ENCODE assay signal across 17 cellular contexts in genomic region chr11:119046489-119046888, GRCh38. TPM values are rescaled to one million over a fixed set of nuclear protein-coding genes. Genes with fewer than 3 reads are reported as not detected.
A peak's percentile ranks its signal among the peaks of the same experiment; 100 is the strongest.
DNase-seq lines count a peak whose midpoint lies in the region; ATAC-seq lines count a peak whose summit lies in the region.
"Had no signal": no experiment of that assay in that cellular context is flagged by ENCODE, and none has a peak within 500 bp of the region (broad histone marks: within the 10 kb centered on the region; RNA-seq: fewer than 3 reads in every experiment).

No MANE protein-coding gene starts in this region.

- no peaks in the 10 kb centered on the region for H3K4me1 ChIP-seq in neuronal stem cell (ENCODE audit: control insufficient read depth in 2 of 2, insufficient read depth in 1 of 2, low read depth in 1 of 2, low read length in 2 of 2)
- H3K4me1 ChIP-seq: BLaER1 treated with 17β-estradiol and CSF1 and Interleukin-3, amounts not matched to agents 10 nM and 100 nM; HAP-1 had no signal

- no peak overlapping the region for H2AFZ ChIP-seq in neuronal stem cell (ENCODE audit: low read length)
- H2AFZ ChIP-seq: GM23248 had no signal

- no peak overlapping the region for H2AK5ac ChIP-seq in neuronal stem cell (ENCODE audit: low read depth, low read length)

- no peak overlapping the region for H3K9ac ChIP-seq in neuronal stem cell (ENCODE audit: low read depth, low read length, poor library complexity)
- H3K9ac ChIP-seq: BLaER1 treated with 17β-estradiol and CSF1 and Interleukin-3, amounts not matched to agents 10 nM and 100 nM; GM23248 had no signal

- H3K27ac ChIP-seq in neuronal stem cell (replicated peaks; ENCODE audit: low read length) = no peak overlapping the region
- H3K27ac ChIP-seq: BLaER1 treated with 17β-estradiol and CSF1 and Interleukin-3, amounts not matched to agents 10 nM and 100 nM; GM23248 had no signal

- peaks cover 7% of the 10 kb centered on the region for H3K36me3 Mint-ChIP-seq in T-helper 17 cell (ENCODE audit: low read depth)

- no peak overlapping the region for H3K4ac ChIP-seq in neuronal stem cell (ENCODE audit: low read length)

- H3K27me3 Mint-ChIP-seq in T-helper 17 cell = no peaks in the 10 kb centered on the region
- H3K27me3 Mint-ChIP-seq: B cell had no signal

- H2BK15ac ChIP-seq in neuronal stem cell (ENCODE audit: low read length) = no peak overlapping the region

- peaks cover 3% of the 10 kb centered on the region for H3K79me1 ChIP-seq in neuronal stem cell (ENCODE audit: low read depth, low read length)

- no peak overlapping the region for H2BK120ac ChIP-seq in neuronal stem cell (ENCODE audit: low read depth, low read length)

- H3K4me2 ChIP-seq in neuronal stem cell (ENCODE audit: insufficient read depth, low read length, poor library complexity, severe bottlenecking) = no peak overlapping the region
- H3K4me2 ChIP-seq: BLaER1 treated with 17β-estradiol and CSF1 and Interleukin-3, amounts not matched to agents 10 nM and 100 nM had no signal

- WGBS in neuronal stem cell (ENCODE audit: extremely low coverage in 2 of 2, insufficient read length in 2 of 2, insufficient replicate concordance in 1 of 2), 2 donors = no CpG with 5 or more reads among the region's 6 CpGs

- peak overlapping the region; percentile 29 for H3K27ac Mint-ChIP-seq in T-helper 17 cell
- H3K27ac Mint-ChIP-seq: B cell; CD8-positive, alpha-beta T cell had no signal

- no peaks in the 10 kb centered on the region for H3K9me3 ChIP-seq in T-helper 17 cell (ENCODE audit: control insufficient read depth, low read length, poor library complexity, severe bottlenecking)
- no peaks in the 10 kb centered on the region for H3K9me3 ChIP-seq in neuronal stem cell (replicated peaks in 1 of 2; ENCODE audit: control insufficient read depth in 2 of 2, insufficient read depth in 1 of 2, low read depth in 1 of 2, low read length in 2 of 2)
- H3K9me3 ChIP-seq: BLaER1 treated with 17β-estradiol and CSF1 and Interleukin-3, amounts not matched to agents 10 nM and 100 nM; HAP-1 had no signal

- peaks cover 3% of the 10 kb centered on the region for H3K4me1 Mint-ChIP-seq in T-helper 17 cell

- H3K4me3 Mint-ChIP-seq in T-helper 17 cell = no peak overlapping the region
- H3K4me3 Mint-ChIP-seq: B cell; CD8-positive, alpha-beta T cell had no signal

- no peak overlapping the region for H3K23ac ChIP-seq in neuronal stem cell (ENCODE audit: low read depth, low read length, poor library complexity)

- ATAC-seq in T-helper 17 cell (no peak), HG02759 (IDR thresholded peaks at IDR 0.05; ENCODE audit: unreplicated experiment) (no peak)
- ATAC-seq: CD8-positive, alpha-beta T cell; GM12878 had no signal

- no peak overlapping the region for H4K91ac ChIP-seq in neuronal stem cell (ENCODE audit: low read depth, low read length, poor library complexity)

- DNase-seq in 8988T = peak; percentile 9
- no peak for DNase-seq in T-helper 17 cell
- no peak for DNase-seq in neuronal stem cell (ENCODE audit: low spot score)
- no peak for DNase-seq in stimulated activated naive CD4-positive, alpha-beta T cell treated with Interleukin-2 at 50 U/mL for 16 hours (lab: John Stamatoyannopoulos, UW)
- no peak for DNase-seq in NCI-H2107 treated with DMSO at 0.1 percent for 48 hours (lab: John Stamatoyannopoulos, UW; ENCODE audit: unreplicated experiment)
- DNase-seq: Calu3; CD8-positive, alpha-beta T cell; DMS 273 treated with DMSO at 0.1 percent for 48 hours; DMS53; DND-41; EL; GM23248 had no signal

- H2BK12ac ChIP-seq in neuronal stem cell (ENCODE audit: low read length) = no peak overlapping the region

- peak overlapping the region; percentile 15 for H3K14ac ChIP-seq in neuronal stem cell (ENCODE audit: low read length)

- peak overlapping the region in 1 of 2 donors; percentile 19 for H3K4me3 ChIP-seq in neuronal stem cell (ENCODE audit: low read length in 2 of 2)
- H3K4me3 ChIP-seq: BLaER1 treated with 17β-estradiol and CSF1 and Interleukin-3, amounts not matched to agents 10 nM and 100 nM; GM12878; GM23248; HAP-1 had no signal

- H3K27me3 ChIP-seq in neuronal stem cell (ENCODE audit: control insufficient read depth in 3 of 3, insufficient read depth in 3 of 3, low read depth in 1 of 3, low read length in 3 of 3) = no peaks in the 10 kb centered on the region
- H3K27me3 ChIP-seq: BLaER1 treated with 17β-estradiol and CSF1 and Interleukin-3, amounts not matched to agents 10 nM and 100 nM had no signal

- H3K36me3 ChIP-seq in neuronal stem cell (replicated peaks in 1 of 2; ENCODE audit: control insufficient read depth in 2 of 2, insufficient read depth in 2 of 2, low read length in 2 of 2) = peaks cover 53 to 72% of the 10 kb centered on the region in 2 donors

- no peak overlapping the region for H4K8ac ChIP-seq in neuronal stem cell (ENCODE audit: low read depth, low read length)

- no peak overlapping the region for H3K18ac ChIP-seq in neuronal stem cell (ENCODE audit: low read length)

- H2BK5ac ChIP-seq in neuronal stem cell (ENCODE audit: low read length) = no peak overlapping the region

RNA-seq across cellular contexts. Expression of gene HYOU1, which starts 10.5 kb away (rescaled TPM):
- total RNA-seq in T-helper 17 cell = 100 to 1,000 TPM; 132 to 162 TPM
- 76.2 TPM for polyA plus RNA-seq in neuronal stem cell (2013, experiment 1 of 2)
- 79.0 TPM for polyA plus RNA-seq in neuronal stem cell (2013, experiment 2 of 2)

RNA-seq across cellular contexts. Expression of gene SLC37A4, which starts 15.8 kb away (rescaled TPM):
- 10 to 100 TPM in 1 of 2 donors, 1 to 10 TPM in 1; 9.0 to 11.0 TPM for total RNA-seq in T-helper 17 cell
- polyA plus RNA-seq in neuronal stem cell (2013, experiment 1 of 2) = 44.0 TPM
- 44.3 TPM for polyA plus RNA-seq in neuronal stem cell (2013, experiment 2 of 2)

RNA-seq across cellular contexts. Expression of gene VPS11, which starts 21.1 kb away (rescaled TPM):
- total RNA-seq in T-helper 17 cell = 10 to 100 TPM; 58.3 to 68.0 TPM
- polyA plus RNA-seq in neuronal stem cell (2013, experiment 1 of 2) = 12.6 TPM
- 11.2 TPM for polyA plus RNA-seq in neuronal stem cell (2013, experiment 2 of 2)

RNA-seq across cellular contexts. Expression of gene TRAPPC4, which starts 27.9 kb away (rescaled TPM):
- 10 to 100 TPM; 62.4 to 69.5 TPM for total RNA-seq in T-helper 17 cell
- polyA plus RNA-seq in neuronal stem cell (2013, experiment 1 of 2) = 72.1 TPM
- 74.9 TPM for polyA plus RNA-seq in neuronal stem cell (2013, experiment 2 of 2)

RNA-seq across cellular contexts. Expression of gene RPS25, which starts 28.3 kb away (rescaled TPM):
- 1,000 to 10,000 TPM; 2,323 to 2,414 TPM for total RNA-seq in T-helper 17 cell
- polyA plus RNA-seq in neuronal stem cell (2013, experiment 1 of 2) = 3,221 TPM
- 3,219 TPM for polyA plus RNA-seq in neuronal stem cell (2013, experiment 2 of 2)
